Comparison of ENCODE assay signal across 25 cellular contexts in genomic region chr5:157072508-157072907, GRCh38. TPM values are rescaled to one million over a fixed set of nuclear protein-coding genes. Genes with fewer than 3 reads are reported as not detected.
A peak's percentile ranks its signal among the peaks of the same experiment; 100 is the strongest.
DNase-seq lines count a peak whose midpoint lies in the region; ATAC-seq, FAIRE-seq and TF ChIP-seq lines count a peak whose summit lies in the region.
"Had no signal": no experiment of that assay in that cellular context is flagged by ENCODE, and none has a peak within 500 bp of the region (broad histone marks: within the 10 kb centered on the region; RNA-seq: fewer than 3 reads in every experiment).

No MANE protein-coding gene starts in this region.

- H3K4me1 ChIP-seq in HepG2 (ENCODE audit: insufficient read depth, low read length), result peaks cover 56% of the 10 kb centered on the region
- H3K4me1 ChIP-seq in HAP-1, result no peaks in the 10 kb centered on the region
- no peaks in the 10 kb centered on the region for H3K4me1 ChIP-seq in prostate gland (replicated peaks)

- ATAC-seq in activated CD8-positive, alpha-beta T cell treated with anti-CD3 and anti-CD28 coated beads, Interleukin-2, amount 10 ng/mL, durations not matched to agents 7 days and 5 days, result peak; percentile 55
- ATAC-seq in HepG2 (peak; percentile 33; the same call in 1 of the 3 replicates), HG02870 (IDR thresholded peaks at IDR 0.05; ENCODE audit: unreplicated experiment) (no peak)
- ATAC-seq: GM12878, sciatic nerve, WTC11 had no signal

- H3K36me3 Mint-ChIP-seq in activated CD8-positive, alpha-beta T cell treated with anti-CD3 and anti-CD28 coated beads, Interleukin-2, amount 10 ng/mL, durations not matched to agents 7 days and 5 days (ENCODE audit: low read depth), result peaks cover 22% of the 10 kb centered on the region
- H3K36me3 Mint-ChIP-seq: WTC11 had no signal

- POLR2A ChIA-PET in activated CD8-positive, alpha-beta T cell treated with anti-CD3 and anti-CD28 coated beads, Interleukin-2, amount 10 ng/mL, durations not matched to agents 7 days and 5 days (lab: Charles Lee), result interaction anchor here (1.0 to 1.5 kb wide), 2 partner anchors 13 to 47 kb away, joined by 3 to 4 read pairs; partner anchors contain the start of gene HAVCR1
- POLR2A ChIA-PET in HepG2 (lab: Yijun Ruan, JAX), result no interaction called here

- no peaks in the 10 kb centered on the region for H4K20me1 ChIP-seq in HepG2 (ENCODE audit: insufficient read depth, low read length)
- H4K20me1 ChIP-seq: BLaER1 treated with 17β-estradiol and CSF1 and Interleukin-3, amounts not matched to agents 10 nM and 100 nM had no signal

- in situ Hi-C loops in Caki2 (cut with HindIII; ENCODE audit: low pct_unique_long_range_greater_than_20kb, low sequenced_read_pairs) (no loop called here), HepG2 (cut with HindIII; ENCODE audit: extremely low pct_ligation_motif_present, low pct_unique_long_range_greater_than_20kb) (no loop called here), HAP-1 (cut with MboI; ENCODE audit: low sequenced_read_pairs) (no loop called here)

- H3K27me3 ChIP-seq in HepG2 (ENCODE audit: control insufficient read depth in 1 of 2, insufficient read depth in 2 of 2, low read length in 2 of 2) (no peaks in the 10 kb centered on the region), HAP-1 (ENCODE audit: low read depth) (peaks cover 5% of the 10 kb centered on the region; the same call in 1 of the 2 replicates), prostate gland (replicated peaks; ENCODE audit: insufficient read depth) (no peaks in the 10 kb centered on the region)
- H3K27me3 ChIP-seq: BLaER1 treated with 17β-estradiol and CSF1 and Interleukin-3, amounts not matched to agents 10 nM and 100 nM; ovary had no signal

- H2AFZ ChIP-seq in HepG2 (ENCODE audit: low read length), result no peak overlapping the region

- H3K27me3 Mint-ChIP-seq in activated CD8-positive, alpha-beta T cell treated with anti-CD3 and anti-CD28 coated beads, Interleukin-2, amount 10 ng/mL, durations not matched to agents 7 days and 5 days (ENCODE audit: low read depth), result no peaks in the 10 kb centered on the region
- H3K27me3 Mint-ChIP-seq: central memory CD8-positive, alpha-beta T cell had no signal

- CTCF ChIA-PET in activated CD8-positive, alpha-beta T cell treated with anti-CD3 and anti-CD28 coated beads, Interleukin-2, amount 10 ng/mL, durations not matched to agents 7 days and 5 days (lab: Charles Lee), result interaction anchor here (1.3 kb wide), 1 partner anchor 46 kb away, joined by 3 read pairs; no protein-coding TSS in a partner anchor
- CTCF ChIA-PET in HepG2 (lab: Yijun Ruan, JAX; ENCODE audit: low intra/inter-chr PET ratio, low total read pairs), result no interaction called here

- H3K27ac ChIP-seq in HepG2 (ENCODE audit: extremely low read length, insufficient read depth, low read length), result peak overlapping the region; percentile 17
- no peak overlapping the region for H3K27ac ChIP-seq in prostate gland
- H3K27ac ChIP-seq: 22Rv1; BLaER1 treated with 17β-estradiol and CSF1 and Interleukin-3, amounts not matched to agents 10 nM and 100 nM; ovary had no signal

- TF ChIP-seq CTCF in HepG2 (CRISPR knock-in tag; IDR thresholded peaks at IDR 0.05) (no peak), prostate gland (IDR thresholded peaks at IDR 0.05) (no peak)

- H3K4me1 Mint-ChIP-seq in activated CD8-positive, alpha-beta T cell treated with anti-CD3 and anti-CD28 coated beads, Interleukin-2, amount 10 ng/mL, durations not matched to agents 7 days and 5 days (ENCODE audit: low read depth), result peaks cover 55% of the 10 kb centered on the region
- H3K4me1 Mint-ChIP-seq: central memory CD8-positive, alpha-beta T cell had no signal

- BruUV-seq in HepG2 (replicated peaks; lab: Mats Ljungman, UMichigan), result no TSS peak

- no peak overlapping the region for H3K4me3 ChIP-seq in HepG2 (replicated peaks in 1 of 3; ENCODE audit: insufficient read depth in 1 of 3, low read depth in 2 of 3, low read length in 3 of 3)
- H3K4me3 ChIP-seq in HAP-1, result no peak overlapping the region
- no peak overlapping the region for H3K4me3 ChIP-seq in prostate gland
- H3K4me3 ChIP-seq: BLaER1 treated with 17β-estradiol and CSF1 and Interleukin-3, amounts not matched to agents 10 nM and 100 nM; GM12878; lung; ovary had no signal

- H3K4me2 ChIP-seq in HepG2 (ENCODE audit: low read depth, low read length), result no peak overlapping the region
- H3K4me2 ChIP-seq: BLaER1 treated with 17β-estradiol and CSF1 and Interleukin-3, amounts not matched to agents 10 nM and 100 nM had no signal

- no peak overlapping the region for H3K4me3 Mint-ChIP-seq in activated CD8-positive, alpha-beta T cell treated with anti-CD3 and anti-CD28 coated beads, Interleukin-2, amount 10 ng/mL, durations not matched to agents 7 days and 5 days
- H3K4me3 Mint-ChIP-seq: central memory CD8-positive, alpha-beta T cell; WTC11 had no signal

- no peaks in the 10 kb centered on the region for H3K9me3 ChIP-seq in HepG2 (ENCODE audit: low read length)
- no peaks in the 10 kb centered on the region for H3K9me3 ChIP-seq in HAP-1
- no peaks in the 10 kb centered on the region for H3K9me3 ChIP-seq in prostate gland
- H3K9me3 ChIP-seq: ovary had no signal

- FAIRE-seq in HepG2 (lab: Jason Lieb, UNC), result no peak
- FAIRE-seq: HTR-8/SVneo had no signal

- H3K79me2 ChIP-seq in HepG2 (ENCODE audit: insufficient read depth, low read length), result no peaks in the 10 kb centered on the region

- no peak for TF ChIP-seq EP300 in HepG2 (IDR thresholded peaks at IDR 0.05; ENCODE audit: low read depth in 2 of 2, low read length in 2 of 2)
- no peak for TF ChIP-seq EP300 in HepG2 (CRISPR knock-in tag; IDR thresholded peaks at IDR 0.05; ENCODE audit: borderline replicate concordance)

- intact Hi-C loops in HepG2 (cut with micrococcal nuclease; ENCODE audit: unreplicated experiment) (no loop called here), prostate gland (cut with DNase I) (no loop called here)

- TF ChIP-seq POLR2A in HepG2 (IDR thresholded peaks at IDR 0.05; ENCODE audit: insufficient read depth in 1 of 2, low read depth in 2 of 2, low read length in 2 of 2) (no peak), prostate gland (IDR thresholded peaks at IDR 0.05) (no peak)

- peak overlapping the region; percentile 11 for H3K27ac Mint-ChIP-seq in activated CD8-positive, alpha-beta T cell treated with anti-CD3 and anti-CD28 coated beads, Interleukin-2, amount 10 ng/mL, durations not matched to agents 7 days and 5 days
- H3K27ac Mint-ChIP-seq: WTC11 had no signal

- H3K9ac ChIP-seq in HepG2 (ENCODE audit: insufficient read depth, low read depth, low read length), result no peak overlapping the region
- H3K9ac ChIP-seq: BLaER1 treated with 17β-estradiol and CSF1 and Interleukin-3, amounts not matched to agents 10 nM and 100 nM had no signal

- 7% methylated on average over 3 of the region's 3 CpGs for WGBS in HepG2 (ENCODE audit: low lambda C conversion rate)
- WGBS in prostate gland, result 55% methylated on average over 3 of the region's 3 CpGs

- no peak for TF ChIP-seq RAD21 in HepG2 (CRISPR knock-in tag; IDR thresholded peaks at IDR 0.05)

- DNase-seq in NK-92 treated with Interleukin-12 subunit alpha and Interleukin-12 subunit beta, amount 100 ng/mL, for 24 hours (lab: John Stamatoyannopoulos, UW), result peak; percentile 46
- DNase-seq in NK-92 (lab: John Stamatoyannopoulos, UW; ENCODE audit: unreplicated experiment), result no peak
- DNase-seq in Caki2 (ENCODE audit: low read depth), result peak; percentile 55
- peak; percentile 37 for DNase-seq in activated CD8-positive, alpha-beta T cell treated with anti-CD3 and anti-CD28 coated beads, Interleukin-2, amount 10 ng/mL, durations not matched to agents 7 days and 5 days
- no peak for DNase-seq in HepG2 (ENCODE audit: low spot score)
- DNase-seq in HAP-1 (ENCODE audit: low spot score in 2 of 2), result no peak
- no peak for DNase-seq in prostate gland (ENCODE audit: low spot score)
- DNase-seq: anterior cingulate cortex; effector memory CD4-positive, alpha-beta T cell; GF-D8; glutamatergic neuron; Kasumi-1; NCI-H1105 treated with DMSO at 0.1 percent for 48 hours; NCI-H510A; ovary; SIG-M5 had no signal

- no peaks in the 10 kb centered on the region for H3K9me3 Mint-ChIP-seq in activated CD8-positive, alpha-beta T cell treated with anti-CD3 and anti-CD28 coated beads, Interleukin-2, amount 10 ng/mL, durations not matched to agents 7 days and 5 days (ENCODE audit: insufficient read depth)
- H3K9me3 Mint-ChIP-seq: central memory CD8-positive, alpha-beta T cell; WTC11 had no signal

- H3K36me3 ChIP-seq in HepG2 (replicated peaks in 1 of 2; ENCODE audit: control insufficient read depth in 1 of 2, insufficient read depth in 2 of 2, low read length in 2 of 2) (no peaks in the 10 kb centered on the region), HAP-1 (replicated peaks) (no peaks in the 10 kb centered on the region), prostate gland (no peaks in the 10 kb centered on the region)
- H3K36me3 ChIP-seq: BLaER1 treated with 17β-estradiol and CSF1 and Interleukin-3, amounts not matched to agents 10 nM and 100 nM; ovary had no signal

RNA-seq across cellular contexts. Expression of gene HAVCR1, which starts 13.6 kb away (rescaled TPM):
- 54.8 and 62.9 TPM in 2 replicates for total RNA-seq in Caki2 (2014; rRNA removed; shearing (Covaris generic); ENCODE audit: low replicate concordance)
- total RNA-seq in activated CD8-positive, alpha-beta T cell treated with anti-CD3 and anti-CD28 coated beads, Interleukin-2, amount 10 ng/mL, durations not matched to agents 7 days and 5 days, result 1 to 10 TPM; 2.8 to 2.9 TPM
- 0.77 and 0.93 TPM in 2 replicates for total RNA-seq in HepG2 (2016; rRNA removed; fragmentation: Illumina TruSeq; extraction: Trizol)
- 0.30 and 0.62 TPM in 2 replicates for total RNA-seq in HepG2 (2016; cell fraction: cytosol; rRNA removed; fragmentation: Illumina TruSeq; extraction: Trizol; ENCODE audit: low read depth)
- total RNA-seq in HepG2 (2016; cell fraction: insoluble cytoplasmic fraction; rRNA removed; fragmentation: Illumina TruSeq; extraction: Trizol), result 0.62 and 1.00 TPM in 2 replicates
- 0.10 and 0.83 TPM in 2 replicates for total RNA-seq in HepG2 (2016; cell fraction: membrane; rRNA removed; fragmentation: Illumina TruSeq; extraction: Trizol)
- 1.2 TPM in 2 replicates for total RNA-seq in HepG2 (2016; cell fraction: nucleus; rRNA removed; fragmentation: Illumina TruSeq; extraction: Trizol)
- 12.3 and 14.1 TPM in 2 replicates for polyA plus RNA-seq in HepG2 (2011; rRNA removed)
- polyA plus RNA-seq in HepG2 (2011; cell fraction: cytosol; rRNA removed), result 8.6 and 13.6 TPM in 2 replicates
- 7.1 and 8.7 TPM in 2 replicates for polyA plus RNA-seq in HepG2 (2011; cell fraction: nucleus; rRNA removed)
- 3.6 and 4.1 TPM in 2 replicates for polyA plus RNA-seq in HepG2 (2012)
- 0.14 TPM in 1 of 2 replicates, not detected in the other for polyA plus RNA-seq in HepG2 (2016; cell fraction: cytosol; fragmentation: Illumina TruSeq; extraction: Trizol; ENCODE audit: low read depth)
- 0.26 and 0.29 TPM in 2 replicates for polyA plus RNA-seq in HepG2 (2016; cell fraction: insoluble cytoplasmic fraction; fragmentation: Illumina TruSeq; extraction: Trizol; ENCODE audit: low read depth)
- polyA plus RNA-seq in HepG2 (2016; cell fraction: membrane; fragmentation: Illumina TruSeq; extraction: Trizol; ENCODE audit: low read depth), result not detected in 2 replicates
- 1.1 TPM in 1 of 2 replicates, not detected in the other for polyA plus RNA-seq in HepG2 (2016; cell fraction: nucleus; fragmentation: Illumina TruSeq; extraction: Trizol; ENCODE audit: insufficient read depth, low read depth)
- 0.26 and 32.4 TPM in 2 replicates for polyA minus RNA-seq in HepG2 (2011; rRNA and poly(A)+ RNA removed; ENCODE audit: low replicate concordance)
- 9.6 and 11.2 TPM in 2 replicates for polyA minus RNA-seq in HepG2 (2011; cell fraction: cytosol; rRNA and poly(A)+ RNA removed)
- 15.2 and 22.1 TPM in 2 replicates for polyA minus RNA-seq in HepG2 (2011; cell fraction: nucleus; rRNA and poly(A)+ RNA removed)
- 1 to 10 TPM in 1 of 2 donors, not detected in 1; 1.6 TPM for total RNA-seq in prostate gland
- total RNA-seq: WTC11 had no signal
- polyA plus RNA-seq: ovary had no signal

RNA-seq across cellular contexts. Expression of gene HAVCR2, which starts 36.3 kb away (rescaled TPM):
- not detected in 2 replicates for total RNA-seq in Caki2 (2014; rRNA removed; shearing (Covaris generic); ENCODE audit: low replicate concordance)
- total RNA-seq in activated CD8-positive, alpha-beta T cell treated with anti-CD3 and anti-CD28 coated beads, Interleukin-2, amount 10 ng/mL, durations not matched to agents 7 days and 5 days, result 10 to 100 TPM; 77.6 to 78.7 TPM
- total RNA-seq in HepG2 (2016; rRNA removed; fragmentation: Illumina TruSeq; extraction: Trizol) (0.07 TPM in 1 of 2 replicates, not detected in the other), prostate gland (1 to 10 TPM; 1.8 to 2.8 TPM)
- not detected in 2 replicates for total RNA-seq in HepG2 (2016; cell fraction: cytosol; rRNA removed; fragmentation: Illumina TruSeq; extraction: Trizol; ENCODE audit: low read depth)
- total RNA-seq in HepG2 (2016; cell fraction: insoluble cytoplasmic fraction; rRNA removed; fragmentation: Illumina TruSeq; extraction: Trizol), result not detected in 2 replicates
- not detected in 2 replicates for total RNA-seq in HepG2 (2016; cell fraction: membrane; rRNA removed; fragmentation: Illumina TruSeq; extraction: Trizol)
- 0.13 TPM in 1 of 2 replicates, not detected in the other for total RNA-seq in HepG2 (2016; cell fraction: nucleus; rRNA removed; fragmentation: Illumina TruSeq; extraction: Trizol)
- polyA plus RNA-seq in HepG2 (2011; rRNA removed), result 0.16 and 1.4 TPM in 2 replicates
- polyA plus RNA-seq in HepG2 (2011; cell fraction: cytosol; rRNA removed), result 0.23 and 0.74 TPM in 2 replicates
- 0.13 and 1.2 TPM in 2 replicates for polyA plus RNA-seq in HepG2 (2011; cell fraction: nucleus; rRNA removed)
- 0.48 and 0.51 TPM in 2 replicates for polyA plus RNA-seq in HepG2 (2012)
- not detected in 2 replicates for polyA plus RNA-seq in HepG2 (2016; cell fraction: cytosol; fragmentation: Illumina TruSeq; extraction: Trizol; ENCODE audit: low read depth)
- polyA plus RNA-seq in HepG2 (2016; cell fraction: insoluble cytoplasmic fraction; fragmentation: Illumina TruSeq; extraction: Trizol; ENCODE audit: low read depth), result 0.08 and 0.16 TPM in 2 replicates
- not detected in 2 replicates for polyA plus RNA-seq in HepG2 (2016; cell fraction: membrane; fragmentation: Illumina TruSeq; extraction: Trizol; ENCODE audit: low read depth)
- polyA plus RNA-seq in HepG2 (2016; cell fraction: nucleus; fragmentation: Illumina TruSeq; extraction: Trizol; ENCODE audit: insufficient read depth, low read depth), result 0.15 and 0.30 TPM in 2 replicates
- polyA minus RNA-seq in HepG2 (2011; rRNA and poly(A)+ RNA removed; ENCODE audit: low replicate concordance), result 0.08 and 0.26 TPM in 2 replicates
- polyA minus RNA-seq in HepG2 (2011; cell fraction: cytosol; rRNA and poly(A)+ RNA removed), result 0.89 TPM in 1 of 2 replicates, not detected in the other
- polyA minus RNA-seq in HepG2 (2011; cell fraction: nucleus; rRNA and poly(A)+ RNA removed), result 0.39 and 2.4 TPM in 2 replicates

Comparison
In these comparisons a context has a peak if more than half of its experiments do, and no peak if none do; other contexts are left out.
1. DNase-seq: peak in NK-92 treated with Interleukin-12 subunit alpha and Interleukin-12 subunit beta, amount 100 ng/mL, for 24 hours (single experiment), Caki2 (single experiment) and activated CD8-positive, alpha-beta T cell treated with anti-CD3 and anti-CD28 coated beads, Interleukin-2, amount 10 ng/mL, durations not matched to agents 7 days and 5 days (single experiment); none in NK-92 (single experiment), HepG2 (single experiment), HAP-1 (0 of 2) and prostate gland (single experiment).
2. RNA of gene HAVCR1, which starts 13.6 kb away (total RNA-seq): 54.8 to 62.9 TPM in Caki2; 2.8 to 2.9 TPM in activated CD8-positive, alpha-beta T cell treated with anti-CD3 and anti-CD28 coated beads, Interleukin-2, amount 10 ng/mL, durations not matched to agents 7 days and 5 days, 1.6 TPM in prostate gland and 0.10 to 1.2 TPM in HepG2; every median in the first group is over 10 times any median in the second.
3. RNA of gene HAVCR2, which starts 36.3 kb away (total RNA-seq): 77.6 to 78.7 TPM in activated CD8-positive, alpha-beta T cell treated with anti-CD3 and anti-CD28 coated beads, Interleukin-2, amount 10 ng/mL, durations not matched to agents 7 days and 5 days; 1.8 to 2.8 TPM in prostate gland, 0.07 to 0.13 TPM in HepG2 and not detected in Caki2; every median in the first group is over 10 times any median in the second.